In the genomic region with DNA sequence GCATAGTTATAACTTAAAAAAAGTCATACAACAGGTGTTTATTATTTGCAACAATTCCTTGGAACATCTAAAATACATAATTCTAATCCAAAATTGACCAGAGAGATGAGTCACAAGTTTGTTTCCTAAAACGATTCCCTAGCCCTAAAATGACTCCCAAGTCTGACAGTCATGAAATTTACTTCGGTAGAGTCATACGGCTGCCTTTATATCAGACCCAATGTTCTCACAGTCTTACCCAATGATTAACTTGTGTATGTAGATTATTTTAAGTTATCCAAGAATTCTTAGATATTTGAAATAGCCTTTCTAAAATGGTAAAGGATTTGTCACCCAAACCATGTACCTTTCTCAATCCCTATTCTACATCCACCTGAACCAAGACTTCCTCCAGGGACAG, we compare ENCODE assay signal across 15 cellular contexts.
DNase-seq lines count a peak whose midpoint lies in the region; ATAC-seq and TF ChIP-seq lines count a peak whose summit lies in the region.
"Had no signal": no experiment of that assay in that cellular context is flagged by ENCODE, and none has a peak within 500 bp of the region (broad histone marks: within the 10 kb centered on the region; RNA-seq: fewer than 3 reads in every experiment).

No MANE protein-coding gene starts in this region.

- H3K36me3 ChIP-seq in body of pancreas (replicated peaks in 1 of 2; ENCODE audit: insufficient read depth in 1 of 2, low read depth in 2 of 2) (no peaks in the 10 kb centered on the region), colonic mucosa (no peaks in the 10 kb centered on the region)

- no peaks in the 10 kb centered on the region for H3K79me1 ChIP-seq in H9 (ENCODE audit: insufficient read depth, low read depth, low read length, poor library complexity, severe bottlenecking)

- H3K9me3 Mint-ChIP-seq in H9: no peaks in the 10 kb centered on the region
- no peaks in the 10 kb centered on the region for H3K9me3 Mint-ChIP-seq in progenitor cell of endocrine pancreas (ENCODE audit: low read depth)
- H3K9me3 Mint-ChIP-seq: CD8-positive, alpha-beta T cell had no signal

- H3K79me2 ChIP-seq in H9 (ENCODE audit: insufficient read depth, low read length): no peaks in the 10 kb centered on the region

- H3K27me3 Mint-ChIP-seq in H9 (ENCODE audit: low read depth) (no peaks in the 10 kb centered on the region; the same call in 1 of the 2 replicates), progenitor cell of endocrine pancreas (no peaks in the 10 kb centered on the region)
- H3K27me3 Mint-ChIP-seq: CD4-positive, CD25-positive, alpha-beta regulatory T cell had no signal

- DNase-seq in H9 (no peak), body of pancreas (no peak), progenitor cell of endocrine pancreas (ENCODE audit: low spot score, unreplicated experiment) (no peak), mucosa of gallbladder (ENCODE audit: low spot score) (no peak), NCI-H146 (lab: John Stamatoyannopoulos, UW) (no peak), colonic mucosa (no peak)
- DNase-seq: C1 segment of cervical spinal cord; Caco-2; CD4-positive, CD25-positive, alpha-beta regulatory T cell; CD8-positive, alpha-beta T cell; DMS153; DND-41; GM23248; H7 had no signal

- no peaks in the 10 kb centered on the region for H4K20me1 ChIP-seq in H9 (ENCODE audit: control insufficient read depth, insufficient read depth, insufficient read length)

- no peak overlapping the region for H2BK5ac ChIP-seq in H9 (ENCODE audit: insufficient read length, low read length)

- H2BK15ac ChIP-seq in H9 (ENCODE audit: low read depth, low read length): no peak overlapping the region

- H3K23me2 ChIP-seq in H9 (ENCODE audit: insufficient read length, low read depth, low read length, poor library complexity, severe bottlenecking): no peaks in the 10 kb centered on the region

- no peak overlapping the region for H4K91ac ChIP-seq in H9 (ENCODE audit: insufficient read length, low read depth, low read length)

- H2BK12ac ChIP-seq in H9 (ENCODE audit: insufficient read length, low read depth, low read length): no peak overlapping the region

- H3K18ac ChIP-seq in H9 (ENCODE audit: insufficient read length, low read depth, low read length): no peak overlapping the region

- no peak overlapping the region for H3K4me2 ChIP-seq in H9 (ENCODE audit: insufficient read depth, insufficient read length, low read length)

- no peak overlapping the region for H3K9ac ChIP-seq in H9 (ENCODE audit: extremely low read depth, insufficient read length, low read length)
- H3K9ac ChIP-seq in colonic mucosa (ENCODE audit: low read depth in 2 of 2, low read length in 2 of 2): no peak overlapping the region
- H3K9ac ChIP-seq: GM23248 had no signal

- H2AFZ ChIP-seq in H9 (ENCODE audit: low read length): no peak overlapping the region
- H2AFZ ChIP-seq: GM23248 had no signal

- H3K27ac ChIP-seq in H9 (ENCODE audit: insufficient read length, low read depth, low read length) (no peak overlapping the region), body of pancreas (peak overlapping the region; percentile 67 to 90 (median 81)), colonic mucosa (no peak overlapping the region)
- H3K27ac ChIP-seq: GM23248 had no signal

- H4K8ac ChIP-seq in H9 (replicated peaks; ENCODE audit: insufficient read length, low read depth, low read length): no peak overlapping the region

- H3K4me3 Mint-ChIP-seq in H9: no peak overlapping the region
- H3K4me3 Mint-ChIP-seq in progenitor cell of endocrine pancreas (ENCODE audit: low read depth): no peak overlapping the region
- H3K4me3 Mint-ChIP-seq: CD4-positive, CD25-positive, alpha-beta regulatory T cell; CD8-positive, alpha-beta T cell had no signal

- no peaks in the 10 kb centered on the region for H3K27me3 ChIP-seq in H9 (ENCODE audit: insufficient read depth, low read length)
- H3K27me3 ChIP-seq in body of pancreas: no peaks in the 10 kb centered on the region
- no peaks in the 10 kb centered on the region for H3K27me3 ChIP-seq in colonic mucosa

- H3K36me3 Mint-ChIP-seq in H9 (ENCODE audit: insufficient read depth in 1 of 3, low read depth in 3 of 3): peaks cover 18 to 44% (median 28%) of the 10 kb centered on the region in 3 experiments
- H3K36me3 Mint-ChIP-seq in progenitor cell of endocrine pancreas (ENCODE audit: insufficient read depth): peaks cover 57% of the 10 kb centered on the region
- H3K36me3 Mint-ChIP-seq: CD4-positive, CD25-positive, alpha-beta regulatory T cell; CD8-positive, alpha-beta T cell had no signal

- peak overlapping the region; percentile 79 for H3K56ac ChIP-seq in H9 (ENCODE audit: insufficient read length, low read depth, low read length)

- H2BK20ac ChIP-seq in H9 (ENCODE audit: low read depth, low read length, poor library complexity, severe bottlenecking): no peak overlapping the region

- no peak for TF ChIP-seq POLR2A in body of pancreas (IDR thresholded peaks at IDR 0.05)

- H2AK5ac ChIP-seq in H9 (ENCODE audit: insufficient read length, low read length): no peak overlapping the region

- H3K4me1 Mint-ChIP-seq in H9: no peaks in the 10 kb centered on the region
- H3K4me1 Mint-ChIP-seq in progenitor cell of endocrine pancreas (ENCODE audit: low read depth): peaks cover 4% of the 10 kb centered on the region
- H3K4me1 Mint-ChIP-seq: CD4-positive, CD25-positive, alpha-beta regulatory T cell had no signal

- H3K4me3 ChIP-seq in body of pancreas: no peak overlapping the region
- no peak overlapping the region for H3K4me3 ChIP-seq in colonic mucosa
- H3K4me3 ChIP-seq: GM23248 had no signal

- H3K4me1 ChIP-seq in H9 (ENCODE audit: insufficient read depth, low read length): no peaks in the 10 kb centered on the region
- H3K4me1 ChIP-seq in body of pancreas: peaks cover 51% of the 10 kb centered on the region
- no peaks in the 10 kb centered on the region for H3K4me1 ChIP-seq in colonic mucosa
- H3K4me1 ChIP-seq: Caco-2 had no signal

- no peaks in the 10 kb centered on the region for H3K9me3 ChIP-seq in H9 (ENCODE audit: control insufficient read depth, low read depth, low read length)
- no peaks in the 10 kb centered on the region for H3K9me3 ChIP-seq in body of pancreas
- H3K9me3 ChIP-seq in colonic mucosa: no peaks in the 10 kb centered on the region
- H3K9me3 ChIP-seq: Caco-2 had no signal

- no CpG with 5 or more reads among the region's 3 CpGs for WGBS in H9 (ENCODE audit: extremely low coverage, insufficient read length, low lambda C conversion rate)
- WGBS in body of pancreas, 2 donors: 44 to 51% methylated on average over 3 of the region's 3 CpGs

- H4K5ac ChIP-seq in H9 (ENCODE audit: insufficient read length, low read depth, low read length): no peak overlapping the region

- H2BK120ac ChIP-seq in H9 (ENCODE audit: low read depth, low read length, poor library complexity, severe bottlenecking): no peak overlapping the region

- H3K27ac Mint-ChIP-seq in H9 (no peak overlapping the region), progenitor cell of endocrine pancreas (peak overlapping the region; percentile 20)
- H3K27ac Mint-ChIP-seq: CD4-positive, CD25-positive, alpha-beta regulatory T cell; CD8-positive, alpha-beta T cell had no signal

- intact Hi-C loops in body of pancreas (cut with DNase I) (no loop called here), colonic mucosa (cut with DNase I) (no loop called here)

- no peak overlapping the region for H3K14ac ChIP-seq in H9 (ENCODE audit: insufficient read depth, low read length)

- peak; percentile 63 for ATAC-seq in body of pancreas
- ATAC-seq: CD8-positive, alpha-beta T cell; HCT116 had no signal

- no peak for TF ChIP-seq CTCF in H9 (conservative IDR thresholded peaks at IDR 0.05)
- TF ChIP-seq CTCF in body of pancreas (IDR thresholded peaks at IDR 0.05): no peak
- TF ChIP-seq CTCF in progenitor cell of endocrine pancreas (IDR thresholded peaks at IDR 0.05; ENCODE audit: unreplicated experiment): no peak
- no peak for TF ChIP-seq CTCF in colonic mucosa (IDR thresholded peaks at IDR 0.05)

- H3K4ac ChIP-seq in H9 (ENCODE audit: low read depth, low read length): no peak overlapping the region

- H3K23ac ChIP-seq in H9 (ENCODE audit: insufficient read length, low read depth, low read length): no peak overlapping the region

- no peak overlapping the region for H3T11ph ChIP-seq in H9 (ENCODE audit: low read length)

Comparison
In these comparisons a context has a peak if more than half of its experiments do, and no peak if none do; other contexts are left out.
1. H3K27ac ChIP-seq: peak in body of pancreas (4 of 4); none in H9 (single experiment) and colonic mucosa (single experiment).